ENCODE assay signal across 8 cellular contexts in the genomic region with DNA sequence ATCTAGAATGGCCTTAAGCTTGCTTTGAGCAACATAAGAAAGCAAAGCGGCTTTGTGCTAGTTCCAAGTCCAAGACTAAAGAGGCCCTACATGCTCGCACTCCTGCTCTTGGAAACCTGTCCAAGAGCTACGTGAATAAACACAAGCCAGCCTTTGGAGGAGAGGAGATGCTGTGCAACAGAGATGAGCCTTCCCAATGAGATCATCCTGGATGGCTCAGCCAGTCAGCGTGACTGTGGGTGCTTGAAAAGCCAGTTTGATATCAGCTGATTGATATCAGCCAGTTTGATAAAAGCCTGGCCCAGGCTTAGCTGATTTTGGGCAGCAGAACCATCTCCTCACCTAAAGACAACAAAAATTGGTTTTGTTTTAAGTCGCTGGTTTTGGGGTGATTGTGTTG.
"Had no signal": no experiment of that assay in that cellular context is flagged by ENCODE, and none has a peak within 500 bp of the region (broad histone marks: within the 10 kb centered on the region; RNA-seq: fewer than 3 reads in every experiment).

No MANE protein-coding gene starts in this region.

- DNase-seq: H9, HCEC 1CT had no signal

- H3K27ac Mint-ChIP-seq: GM23338, H9, IgD-negative memory B cell had no signal

- ATAC-seq: GM23338, HepG2 had no signal

- H3K4me3 ChIP-seq: GM23338 had no signal

- H3K4me2 ChIP-seq: GM23338 had no signal

- H3K4me1 Mint-ChIP-seq: GM23338, H9, IgD-negative memory B cell had no signal

- H2AFZ ChIP-seq: GM23338 had no signal

- H3K4me3 Mint-ChIP-seq: GM23338, H9, IgD-negative memory B cell had no signal

- FAIRE-seq: H1, H54, HepG2 had no signal

- H3K27me3 Mint-ChIP-seq: IgD-negative memory B cell had no signal

- H3K27ac ChIP-seq: HL-60 had no signal

- H3K36me3 Mint-ChIP-seq: IgD-negative memory B cell had no signal

- H3K9me3 Mint-ChIP-seq: GM23338, H9 had no signal
